ENCODE assay signal across 1 cellular context in genomic region chr7:22442187-22442886, GRCh38.
TF ChIP-seq lines count a peak whose summit lies in the region.

No MANE protein-coding gene starts in this region.

TF ChIP-seq in HepG2, 621 proteins besides CTCF, POLR2A, EP300 and RAD21 (continued from another document and continues in another):
- TF ChIP-seq SNAPC4 (CRISPR knock-in tag; IDR thresholded peaks at IDR 0.05) (peak; percentile 49; the same call in 1 of the 2 replicates), ZNF777 (CRISPR knock-in tag; IDR thresholded peaks at IDR 0.05) (no peak), STAT6 (CRISPR knock-in tag; IDR thresholded peaks at IDR 0.05; ENCODE audit: borderline replicate concordance) (peak; percentile 93), PATZ1 (CRISPR knock-in tag; IDR thresholded peaks at IDR 0.05) (peak; percentile 61; the same call in 1 of the 2 replicates), ELF3 (CRISPR knock-in tag; IDR thresholded peaks at IDR 0.05) (peak; percentile 99), TRIM24 (CRISPR knock-in tag; IDR thresholded peaks at IDR 0.05) (peak; percentile 83), TIGD3 (CRISPR knock-in tag; IDR thresholded peaks at IDR 0.05; ENCODE audit: borderline replicate concordance) (no peak), ZFY (CRISPR knock-in tag; IDR thresholded peaks at IDR 0.05) (peak; percentile 90), ZNF597 (CRISPR knock-in tag; IDR thresholded peaks at IDR 0.05) (no peak), TBL1XR1 (IDR thresholded peaks at IDR 0.05; ENCODE audit: borderline replicate concordance, low read length, partially characterized antibody) (peak; percentile 59), ZSCAN25 (CRISPR knock-in tag; IDR thresholded peaks at IDR 0.05) (peak; percentile 55; the same call in 1 of the 2 replicates), TCF7 (IDR thresholded peaks at IDR 0.05; ENCODE audit: low read depth) (peak; percentile 84), ZNF598 (CRISPR knock-in tag; IDR thresholded peaks at IDR 0.05; ENCODE audit: borderline replicate concordance) (no peak), NR2C2 (CRISPR knock-in tag; IDR thresholded peaks at IDR 0.05; ENCODE audit: borderline replicate concordance) (no peak), DBP (CRISPR knock-in tag; IDR thresholded peaks at IDR 0.05; ENCODE audit: not compliant biosample characterization) (no peak), KLF9 (CRISPR knock-in tag; IDR thresholded peaks at IDR 0.05; ENCODE audit: low read depth) (no peak), PHF8 (CRISPR knock-in tag; IDR thresholded peaks at IDR 0.05) (peak; percentile 55), SYNCRIP (IDR thresholded peaks at IDR 0.05; ENCODE audit: insufficient read depth, low read depth, low read length) (no peak), KDM5A (IDR thresholded peaks at IDR 0.05; ENCODE audit: borderline replicate concordance, low read length) (no peak), KMT2B (CRISPR knock-in tag; IDR thresholded peaks at IDR 0.05) (no peak), ZNF556 (CRISPR knock-in tag; IDR thresholded peaks at IDR 0.05; ENCODE audit: borderline replicate concordance) (peak; percentile 51; the same call in 1 of the 2 replicates), ATM (IDR thresholded peaks at IDR 0.05; ENCODE audit: borderline replicate concordance) (no peak), SIX1 (CRISPR knock-in tag; IDR thresholded peaks at IDR 0.05; ENCODE audit: borderline replicate concordance) (peak; percentile 83; the same call in 1 of the 2 replicates), ZNF619 (CRISPR knock-in tag; IDR thresholded peaks at IDR 0.05) (no peak), CEBPG (CRISPR knock-in tag; IDR thresholded peaks at IDR 0.05) (peak; percentile 76), MXI1 (IDR thresholded peaks at IDR 0.05; ENCODE audit: borderline replicate concordance, low read depth, low read length) (peak; percentile 80; the same call in 1 of the 3 replicates), MAFF (IDR thresholded peaks at IDR 0.05; ENCODE audit: low read depth, low read length) (no peak), SPEN (CRISPR knock-in tag; IDR thresholded peaks at IDR 0.05; ENCODE audit: low read depth) (peak; percentile 78), PRDM15 (CRISPR knock-in tag; IDR thresholded peaks at IDR 0.05) (peak; percentile 60; the same call in 1 of the 2 replicates), POGZ (CRISPR knock-in tag; IDR thresholded peaks at IDR 0.05) (peak; percentile 91), IKZF5 (CRISPR knock-in tag; IDR thresholded peaks at IDR 0.05) (peak; percentile 98), MATR3 (CRISPR knock-in tag; IDR thresholded peaks at IDR 0.05) (no peak), ZNF446 (CRISPR knock-in tag; IDR thresholded peaks at IDR 0.05) (no peak), KLF15 (CRISPR knock-in tag; IDR thresholded peaks at IDR 0.05; ENCODE audit: borderline replicate concordance) (no peak), CBX5 (CRISPR knock-in tag; IDR thresholded peaks at IDR 0.05; ENCODE audit: borderline replicate concordance) (peak; percentile 55; the same call in 1 of the 2 replicates), ARID5B (CRISPR knock-in tag; IDR thresholded peaks at IDR 0.05) (peak; percentile 99)
